ENCODE assay signal across 2 cellular contexts in the genomic region with DNA sequence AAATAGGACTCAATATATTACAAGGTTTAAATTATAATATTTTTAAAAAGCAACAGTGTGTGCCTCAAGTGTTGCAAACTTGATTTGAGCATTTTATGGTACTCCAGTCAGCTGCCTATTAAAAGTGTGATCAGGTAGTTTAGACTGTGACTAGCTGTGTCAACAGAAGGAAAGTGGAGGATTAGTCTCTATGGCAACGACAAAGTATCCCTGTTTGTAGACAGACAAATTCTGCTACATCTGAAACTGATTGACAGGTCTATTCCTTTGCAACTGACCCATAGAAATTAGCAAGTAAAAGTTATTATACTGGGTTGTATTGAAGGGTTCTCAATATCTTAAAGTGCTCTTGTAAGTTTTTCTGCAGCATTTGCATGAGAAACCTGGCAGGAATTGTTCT.
TF ChIP-seq lines count a peak whose summit lies in the region.

No MANE protein-coding gene starts in this region.

TF ChIP-seq in HEK293T, 16 proteins besides CTCF, POLR2A, EP300 and RAD21:
- TF ChIP-seq, protein P1, sequence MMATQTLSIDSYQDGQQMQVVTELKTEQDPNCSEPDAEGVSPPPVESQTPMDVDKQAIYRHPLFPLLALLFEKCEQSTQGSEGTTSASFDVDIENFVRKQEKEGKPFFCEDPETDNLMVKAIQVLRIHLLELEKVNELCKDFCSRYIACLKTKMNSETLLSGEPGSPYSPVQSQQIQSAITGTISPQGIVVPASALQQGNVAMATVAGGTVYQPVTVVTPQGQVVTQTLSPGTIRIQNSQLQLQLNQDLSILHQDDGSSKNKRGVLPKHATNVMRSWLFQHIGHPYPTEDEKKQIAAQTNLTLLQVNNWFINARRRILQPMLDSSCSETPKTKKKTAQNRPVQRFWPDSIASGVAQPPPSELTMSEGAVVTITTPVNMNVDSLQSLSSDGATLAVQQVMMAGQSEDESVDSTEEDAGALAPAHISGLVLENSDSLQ (IDR thresholded peaks at IDR 0.05) = peak; percentile 82
- TF ChIP-seq FOXA1 (IDR thresholded peaks at IDR 0.05) = no peak
- TF ChIP-seq L3MBTL2 (conservative IDR thresholded peaks at IDR 0.05) = no peak
TF ChIP-seq in HEK293T: peak in this region for 1.

TF ChIP-seq in WTC11, 78 proteins besides CTCF, POLR2A, EP300 and RAD21:
- TF ChIP-seq, protein P2, sequence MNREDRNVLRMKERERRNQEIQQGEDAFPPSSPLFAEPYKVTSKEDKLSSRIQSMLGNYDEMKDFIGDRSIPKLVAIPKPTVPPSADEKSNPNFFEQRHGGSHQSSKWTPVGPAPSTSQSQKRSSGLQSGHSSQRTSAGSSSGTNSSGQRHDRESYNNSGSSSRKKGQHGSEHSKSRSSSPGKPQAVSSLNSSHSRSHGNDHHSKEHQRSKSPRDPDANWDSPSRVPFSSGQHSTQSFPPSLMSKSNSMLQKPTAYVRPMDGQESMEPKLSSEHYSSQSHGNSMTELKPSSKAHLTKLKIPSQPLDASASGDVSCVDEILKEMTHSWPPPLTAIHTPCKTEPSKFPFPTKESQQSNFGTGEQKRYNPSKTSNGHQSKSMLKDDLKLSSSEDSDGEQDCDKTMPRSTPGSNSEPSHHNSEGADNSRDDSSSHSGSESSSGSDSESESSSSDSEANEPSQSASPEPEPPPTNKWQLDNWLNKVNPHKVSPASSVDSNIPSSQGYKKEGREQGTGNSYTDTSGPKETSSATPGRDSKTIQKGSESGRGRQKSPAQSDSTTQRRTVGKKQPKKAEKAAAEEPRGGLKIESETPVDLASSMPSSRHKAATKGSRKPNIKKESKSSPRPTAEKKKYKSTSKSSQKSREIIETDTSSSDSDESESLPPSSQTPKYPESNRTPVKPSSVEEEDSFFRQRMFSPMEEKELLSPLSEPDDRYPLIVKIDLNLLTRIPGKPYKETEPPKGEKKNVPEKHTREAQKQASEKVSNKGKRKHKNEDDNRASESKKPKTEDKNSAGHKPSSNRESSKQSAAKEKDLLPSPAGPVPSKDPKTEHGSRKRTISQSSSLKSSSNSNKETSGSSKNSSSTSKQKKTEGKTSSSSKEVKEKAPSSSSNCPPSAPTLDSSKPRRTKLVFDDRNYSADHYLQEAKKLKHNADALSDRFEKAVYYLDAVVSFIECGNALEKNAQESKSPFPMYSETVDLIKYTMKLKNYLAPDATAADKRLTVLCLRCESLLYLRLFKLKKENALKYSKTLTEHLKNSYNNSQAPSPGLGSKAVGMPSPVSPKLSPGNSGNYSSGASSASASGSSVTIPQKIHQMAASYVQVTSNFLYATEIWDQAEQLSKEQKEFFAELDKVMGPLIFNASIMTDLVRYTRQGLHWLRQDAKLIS (CRISPR knock-in tag; IDR thresholded peaks at IDR 0.05; ENCODE audit: borderline replicate concordance) = no peak
- TF ChIP-seq HMGA2 (CRISPR knock-in tag; IDR thresholded peaks at IDR 0.05) = peak; percentile 75; the same call in 1 of the 2 replicates
